In the genomic region with DNA sequence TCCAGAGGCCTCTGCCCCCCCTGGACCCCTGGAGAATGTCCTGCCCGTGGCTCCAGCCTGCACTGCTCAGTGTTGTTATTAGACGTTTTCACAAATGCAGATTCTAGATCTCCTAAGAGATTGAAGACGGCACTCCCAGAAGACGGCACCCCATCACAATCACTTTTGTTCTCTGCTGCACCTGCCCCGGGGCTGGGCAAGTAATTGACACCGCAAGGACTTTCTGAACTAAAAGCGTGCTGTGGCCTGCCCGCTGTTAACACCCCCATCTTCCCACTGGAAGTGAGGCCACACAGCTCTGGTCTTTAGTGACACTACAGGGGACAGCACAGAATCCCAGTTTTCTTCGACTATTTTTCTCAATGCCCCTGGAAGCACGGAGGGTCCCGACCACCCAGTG, we compare ENCODE assay signal across 19 cellular contexts.
DNase-seq lines count a peak whose midpoint lies in the region; ATAC-seq and TF ChIP-seq lines count a peak whose summit lies in the region.
"Had no signal": no experiment of that assay in that cellular context is flagged by ENCODE, and none has a peak within 500 bp of the region (broad histone marks: within the 10 kb centered on the region; RNA-seq: fewer than 3 reads in every experiment).

No MANE protein-coding gene starts in this region.

- H3K36me3 Mint-ChIP-seq in CD14-positive monocyte, result no peaks in the 10 kb centered on the region
- H3K36me3 Mint-ChIP-seq: CD8-positive, alpha-beta memory T cell had no signal

- no peaks in the 10 kb centered on the region for H3K9me3 Mint-ChIP-seq in CD14-positive monocyte
- H3K9me3 Mint-ChIP-seq: CD8-positive, alpha-beta memory T cell; T-helper 1 cell treated with Interleukin-12 subunit alpha and Interleukin-12 subunit beta and Interleukin-4 antibody, amounts not matched to agents 30 μg/mL and 1 μg/mL, for 36 hours had no signal

- H3K27me3 Mint-ChIP-seq in CD14-positive monocyte (ENCODE audit: low read depth in 3 of 3), result peaks cover 2 to 22% (median 15%) of the 10 kb centered on the region in 3 donors

- no peak for TF ChIP-seq CTCF in CD14-positive monocyte (IDR thresholded peaks at IDR 0.05)

- H3K27ac Mint-ChIP-seq in CD14-positive monocyte, result no peak overlapping the region
- H3K27ac Mint-ChIP-seq: T-helper 1 cell treated with Interleukin-12 subunit alpha and Interleukin-12 subunit beta and Interleukin-4 antibody, amounts not matched to agents 30 μg/mL and 1 μg/mL, for 36 hours had no signal

- intact Hi-C loops in CD14-positive monocyte (cut with micrococcal nuclease), result no loop called here

- DNase-seq in NCI-H187 (lab: John Stamatoyannopoulos, UW), result peak; percentile 42 to 60
- no peak for DNase-seq in NCI-H187 treated with DMSO at 0.1 percent for 48 hours (lab: John Stamatoyannopoulos, UW)
- peak; percentile 26 for DNase-seq in DMS79 (lab: John Stamatoyannopoulos, UW)
- DNase-seq in NCI-H1105 (lab: John Stamatoyannopoulos, UW), result peak; percentile 33
- peak; percentile 27 for DNase-seq in NCI-H345 treated with DMSO at 0.1 percent for 48 hours (lab: John Stamatoyannopoulos, UW; ENCODE audit: unreplicated experiment)
- no peak for DNase-seq in CD14-positive monocyte (ENCODE audit: low spot score)
- DNase-seq: 8988T; Calu3; CD8-positive, alpha-beta memory T cell; DMS153; GDM1; KG1; NCI-H2029; NCI-H510A treated with DMSO at 0.1 percent for 48 hours; SHP77; T1000 had no signal

- H3K4me3 Mint-ChIP-seq in CD14-positive monocyte, result no peak overlapping the region
- H3K4me3 Mint-ChIP-seq: CD8-positive, alpha-beta memory T cell; T-helper 1 cell treated with Interleukin-12 subunit alpha and Interleukin-12 subunit beta and Interleukin-4 antibody, amounts not matched to agents 30 μg/mL and 1 μg/mL, for 36 hours had no signal

- no peaks in the 10 kb centered on the region for H3K4me1 Mint-ChIP-seq in CD14-positive monocyte
- H3K4me1 Mint-ChIP-seq: CD8-positive, alpha-beta memory T cell had no signal

- ATAC-seq in GM18868 (IDR thresholded peaks at IDR 0.05; ENCODE audit: unreplicated experiment), result no peak
- ATAC-seq in HG02623 (IDR thresholded peaks at IDR 0.05; ENCODE audit: unreplicated experiment), result no peak

Comparison
In these comparisons a context has a peak if more than half of its experiments do, and no peak if none do; other contexts are left out.
1. DNase-seq: peak in NCI-H187 (2 of 2), DMS79 (single experiment), NCI-H1105 (single experiment) and NCI-H345 treated with DMSO at 0.1 percent for 48 hours (single experiment); none in NCI-H187 treated with DMSO at 0.1 percent for 48 hours (single experiment) and CD14-positive monocyte (single experiment).